16 cellular contexts compared by ENCODE assay signal in the genomic region with DNA sequence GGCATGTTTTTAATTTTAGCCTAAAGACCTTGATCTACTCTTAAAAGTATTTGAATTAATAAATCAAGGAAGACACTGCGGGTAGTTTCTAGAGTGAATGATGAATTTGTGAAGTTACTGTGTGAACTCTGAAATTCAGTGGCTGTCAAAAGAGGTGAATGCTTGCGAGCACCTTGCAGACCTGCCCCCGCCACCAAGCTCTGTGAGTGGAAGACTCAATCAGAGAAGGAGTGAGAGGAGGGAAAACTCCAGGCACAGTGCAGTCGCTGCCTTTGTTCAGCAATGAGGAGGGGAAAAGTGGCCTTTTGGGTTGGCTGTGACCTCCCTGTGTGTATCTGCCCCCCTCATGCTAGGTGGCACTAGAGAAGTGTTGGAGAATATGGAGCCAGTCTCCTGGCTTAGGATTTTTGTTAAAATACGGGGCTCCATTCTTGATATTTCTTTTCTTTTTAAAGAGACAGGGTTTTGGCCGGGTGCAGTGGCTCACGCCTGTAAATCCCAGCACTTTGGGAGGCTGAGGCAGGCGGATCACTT. TPM values are rescaled to one million over a fixed set of nuclear protein-coding genes. Genes with fewer than 3 reads are reported as not detected.
A peak's percentile ranks its signal among the peaks of the same experiment; 100 is the strongest.
DNase-seq lines count a peak whose midpoint lies in the region; ATAC-seq and TF ChIP-seq lines count a peak whose summit lies in the region.
"Had no signal": no experiment of that assay in that cellular context is flagged by ENCODE, and none has a peak within 500 bp of the region (broad histone marks: within the 10 kb centered on the region; RNA-seq: fewer than 3 reads in every experiment).

No MANE protein-coding gene starts in this region.

- peak overlapping the region in 9 of 11 experiments; percentile 15 to 74 (median 58); a peak in 14 of 22 replicates for H3K27ac ChIP-seq in BLaER1 treated with 17β-estradiol and CSF1 and Interleukin-3, amounts not matched to agents 10 nM and 100 nM
- H3K27ac ChIP-seq in H9 (ENCODE audit: insufficient read length, low read depth, low read length) (no peak overlapping the region), caudate nucleus (ENCODE audit: low read depth, low read length) (no peak overlapping the region), neutrophil (peak overlapping the region; percentile 53)
- H3K27ac ChIP-seq: ovary had no signal

- peaks cover 0 to 4% (median 0%) of the 10 kb centered on the region in 11 experiments; a peak in 1 of 22 replicates for H3K9me3 ChIP-seq in BLaER1 treated with 17β-estradiol and CSF1 and Interleukin-3, amounts not matched to agents 10 nM and 100 nM (replicated peaks in 1 of 11)
- H3K9me3 ChIP-seq in H9 (ENCODE audit: control insufficient read depth, low read depth, low read length) (no peaks in the 10 kb centered on the region), neutrophil (no peaks in the 10 kb centered on the region)
- H3K9me3 ChIP-seq: ascending aorta, ovary had no signal

- DNase-seq in H9, result no peak
- DNase-seq in caudate nucleus (lab: John Stamatoyannopoulos, UW), result peak in 31 of 61 donors; percentile 4 to 81 (median 31)
- no peak for DNase-seq in GOT3 (lab: John Stamatoyannopoulos, UW)
- DNase-seq in epidermal melanocyte (ENCODE audit: insufficient read length, low spot score), result no peak
- no peak for DNase-seq in glutamatergic neuron
- DNase-seq: activated gamma-delta T cell treated with Interleukin-2 at 50 U/mL for 16 hours; Karpas-422; NCI-H146; ovary; stimulated activated naive CD4-positive, alpha-beta T cell treated with Interleukin-2 at 50 U/mL for 16 hours had no signal

- no peak overlapping the region for H3K4me3 Mint-ChIP-seq in H9
- H3K4me3 Mint-ChIP-seq in glutamatergic neuron (ENCODE audit: unreplicated experiment), result no peak overlapping the region
- H3K4me3 Mint-ChIP-seq: B cell had no signal

- no peak overlapping the region for H4K8ac ChIP-seq in H9 (replicated peaks; ENCODE audit: insufficient read length, low read depth, low read length)

- H3K79me2 ChIP-seq in H9 (ENCODE audit: insufficient read depth, low read length), result peaks cover 10% of the 10 kb centered on the region; the same call in 1 of the 2 replicates

- H3K27me3 Mint-ChIP-seq in H9 (ENCODE audit: low read depth) (no peaks in the 10 kb centered on the region; the same call in 1 of the 2 replicates), glutamatergic neuron (ENCODE audit: unreplicated experiment) (peaks cover 4% of the 10 kb centered on the region)

- peak overlapping the region in 2 of 10 experiments; percentile 1 to 12; a peak in 1 of 20 replicates for H3K4me3 ChIP-seq in BLaER1 treated with 17β-estradiol and CSF1 and Interleukin-3, amounts not matched to agents 10 nM and 100 nM
- H3K4me3 ChIP-seq in neutrophil (ENCODE audit: low read depth in 1 of 2, low read length in 1 of 2), result no peak overlapping the region
- H3K4me3 ChIP-seq: ascending aorta, ovary had no signal

- no peak overlapping the region for H2AFZ ChIP-seq in H9 (ENCODE audit: low read length)

- no peak overlapping the region for H3K14ac ChIP-seq in H9 (ENCODE audit: insufficient read depth, low read length)

- no peak overlapping the region for H2BK5ac ChIP-seq in H9 (ENCODE audit: insufficient read length, low read length)

- peak overlapping the region; percentile 73 to 95 (median 83) for H3K4me2 ChIP-seq in BLaER1 treated with 17β-estradiol and CSF1 and Interleukin-3, amounts not matched to agents 10 nM and 100 nM
- H3K4me2 ChIP-seq in H9 (ENCODE audit: insufficient read depth, insufficient read length, low read length), result no peak overlapping the region

- no peak overlapping the region for H3T11ph ChIP-seq in H9 (ENCODE audit: low read length)

- H3K23me2 ChIP-seq in H9 (ENCODE audit: insufficient read length, low read depth, low read length, poor library complexity, severe bottlenecking), result no peaks in the 10 kb centered on the region

- no peak for ATAC-seq in GM19452 (IDR thresholded peaks at IDR 0.05; ENCODE audit: unreplicated experiment)

- H3K79me1 ChIP-seq in H9 (ENCODE audit: insufficient read depth, low read depth, low read length, poor library complexity, severe bottlenecking), result peaks cover 6% of the 10 kb centered on the region

- H4K20me1 ChIP-seq in BLaER1 treated with 17β-estradiol and CSF1 and Interleukin-3, amounts not matched to agents 10 nM and 100 nM, result peaks cover 38 to 100% (median 95%) of the 10 kb centered on the region in 11 experiments; a peak in 21 of 22 replicates
- H4K20me1 ChIP-seq in H9 (ENCODE audit: control insufficient read depth, insufficient read depth, insufficient read length), result no peaks in the 10 kb centered on the region

- no peak overlapping the region for H2BK120ac ChIP-seq in H9 (ENCODE audit: low read depth, low read length, poor library complexity, severe bottlenecking)

- H3K9ac ChIP-seq in BLaER1 treated with 17β-estradiol and CSF1 and Interleukin-3, amounts not matched to agents 10 nM and 100 nM, result peak overlapping the region in 9 of 11 experiments; percentile 9 to 60 (median 50); a peak in 12 of 22 replicates
- no peak overlapping the region for H3K9ac ChIP-seq in H9 (ENCODE audit: extremely low read depth, insufficient read length, low read length)

- peaks cover 35 to 49% of the 10 kb centered on the region in 2 experiments for H3K4me1 Mint-ChIP-seq in H9
- peaks cover 11% of the 10 kb centered on the region for H3K4me1 Mint-ChIP-seq in glutamatergic neuron (ENCODE audit: low read depth, unreplicated experiment)

- H2AK5ac ChIP-seq in H9 (ENCODE audit: insufficient read length, low read length), result no peak overlapping the region

- H3K23ac ChIP-seq in H9 (ENCODE audit: insufficient read length, low read depth, low read length), result no peak overlapping the region

- no peak for TF ChIP-seq CTCF in H9 (conservative IDR thresholded peaks at IDR 0.05)
- TF ChIP-seq CTCF in neutrophil (IDR thresholded peaks at IDR 0.05), result no peak
- no peak for TF ChIP-seq CTCF in glutamatergic neuron (IDR thresholded peaks at IDR 0.05; ENCODE audit: partially characterized antibody, unreplicated experiment)

- H3K4ac ChIP-seq in H9 (ENCODE audit: low read depth, low read length), result no peak overlapping the region

- no peak overlapping the region for H2BK20ac ChIP-seq in H9 (ENCODE audit: low read depth, low read length, poor library complexity, severe bottlenecking)

- no CpG with 5 or more reads among the region's 8 CpGs for WGBS in H9 (ENCODE audit: extremely low coverage, insufficient read length, low lambda C conversion rate)

- H3K27me3 ChIP-seq in BLaER1 treated with 17β-estradiol and CSF1 and Interleukin-3, amounts not matched to agents 10 nM and 100 nM, result no peaks in the 10 kb centered on the region
- H3K27me3 ChIP-seq in H9 (ENCODE audit: insufficient read depth, low read length), result no peaks in the 10 kb centered on the region
- H3K27me3 ChIP-seq in neutrophil, result no peaks in the 10 kb centered on the region
- H3K27me3 ChIP-seq: ascending aorta, ovary had no signal

- no peak overlapping the region for H2BK15ac ChIP-seq in H9 (ENCODE audit: low read depth, low read length)

- H4K91ac ChIP-seq in H9 (ENCODE audit: insufficient read length, low read depth, low read length), result no peak overlapping the region

- H3K18ac ChIP-seq in H9 (ENCODE audit: insufficient read length, low read depth, low read length), result no peak overlapping the region

- H3K36me3 Mint-ChIP-seq in H9 (ENCODE audit: insufficient read depth in 1 of 3, low read depth in 3 of 3) (peaks cover 0 to 4% (median 0%) of the 10 kb centered on the region in 3 experiments; a peak in 3 of 7 replicates), glutamatergic neuron (ENCODE audit: unreplicated experiment) (no peaks in the 10 kb centered on the region)

- H2BK12ac ChIP-seq in H9 (ENCODE audit: insufficient read length, low read depth, low read length), result no peak overlapping the region

- no peak overlapping the region for H3K56ac ChIP-seq in H9 (ENCODE audit: insufficient read length, low read depth, low read length)

- H4K5ac ChIP-seq in H9 (ENCODE audit: insufficient read length, low read depth, low read length), result no peak overlapping the region

- H3K4me1 ChIP-seq in BLaER1 treated with 17β-estradiol and CSF1 and Interleukin-3, amounts not matched to agents 10 nM and 100 nM, result peaks cover 71 to 100% (median 96%) of the 10 kb centered on the region in 10 experiments
- H3K4me1 ChIP-seq in H9 (ENCODE audit: insufficient read depth, low read length) (no peaks in the 10 kb centered on the region; the same call in 1 of the 2 replicates), neutrophil (ENCODE audit: control insufficient read depth in 1 of 2, insufficient read depth in 1 of 2, low read depth in 1 of 2, low read length in 1 of 2) (peaks cover 57 to 58% of the 10 kb centered on the region in 2 experiments)

- peak overlapping the region in 2 of 3 experiments; percentile 46 to 75; a peak in 5 of 7 replicates for H3K27ac Mint-ChIP-seq in H9
- H3K27ac Mint-ChIP-seq in glutamatergic neuron (ENCODE audit: unreplicated experiment), result no peak overlapping the region
- H3K27ac Mint-ChIP-seq: B cell had no signal

- H3K9me3 Mint-ChIP-seq in H9 (no peaks in the 10 kb centered on the region), glutamatergic neuron (ENCODE audit: unreplicated experiment) (peaks cover 3% of the 10 kb centered on the region)

- H3K36me3 ChIP-seq in BLaER1 treated with 17β-estradiol and CSF1 and Interleukin-3, amounts not matched to agents 10 nM and 100 nM, result peaks cover 0 to 21% (median 0%) of the 10 kb centered on the region in 11 experiments; a peak in 5 of 22 replicates
- H3K36me3 ChIP-seq in neutrophil, result no peaks in the 10 kb centered on the region
- H3K36me3 ChIP-seq: ascending aorta, ovary had no signal

RNA-seq across cellular contexts. Expression of a gene that starts 53.0 kb away (rescaled TPM):
- 14.5 and 14.7 TPM in 2 replicates for total RNA-seq in H9 (2021)
- not detected for total RNA-seq in glutamatergic neuron (ENCODE audit: unreplicated experiment)
- total RNA-seq: activated CD8-positive, alpha-beta memory T cell treated with anti-CD3 and anti-CD28 coated beads for 36 hours; B cell had no signal

Comparison
In these comparisons a context has a peak if more than half of its experiments do, and no peak if none do; other contexts are left out.
1. H3K27ac ChIP-seq: peak in BLaER1 treated with 17β-estradiol and CSF1 and Interleukin-3, amounts not matched to agents 10 nM and 100 nM (9 of 11) and neutrophil (single experiment); none in H9 (single experiment) and caudate nucleus (single experiment).
2. DNase-seq: peak in caudate nucleus (31 of 61); none in H9 (single experiment), GOT3 (single experiment), epidermal melanocyte (single experiment) and glutamatergic neuron (single experiment).
3. RNA of a gene that starts 53.0 kb away (total RNA-seq): 14.5 to 14.7 TPM in H9; not detected in glutamatergic neuron (single experiment); every median in the first group is over 10 times any median in the second.